Comparison of ENCODE assay signal across 1 cellular context in the genomic region with DNA sequence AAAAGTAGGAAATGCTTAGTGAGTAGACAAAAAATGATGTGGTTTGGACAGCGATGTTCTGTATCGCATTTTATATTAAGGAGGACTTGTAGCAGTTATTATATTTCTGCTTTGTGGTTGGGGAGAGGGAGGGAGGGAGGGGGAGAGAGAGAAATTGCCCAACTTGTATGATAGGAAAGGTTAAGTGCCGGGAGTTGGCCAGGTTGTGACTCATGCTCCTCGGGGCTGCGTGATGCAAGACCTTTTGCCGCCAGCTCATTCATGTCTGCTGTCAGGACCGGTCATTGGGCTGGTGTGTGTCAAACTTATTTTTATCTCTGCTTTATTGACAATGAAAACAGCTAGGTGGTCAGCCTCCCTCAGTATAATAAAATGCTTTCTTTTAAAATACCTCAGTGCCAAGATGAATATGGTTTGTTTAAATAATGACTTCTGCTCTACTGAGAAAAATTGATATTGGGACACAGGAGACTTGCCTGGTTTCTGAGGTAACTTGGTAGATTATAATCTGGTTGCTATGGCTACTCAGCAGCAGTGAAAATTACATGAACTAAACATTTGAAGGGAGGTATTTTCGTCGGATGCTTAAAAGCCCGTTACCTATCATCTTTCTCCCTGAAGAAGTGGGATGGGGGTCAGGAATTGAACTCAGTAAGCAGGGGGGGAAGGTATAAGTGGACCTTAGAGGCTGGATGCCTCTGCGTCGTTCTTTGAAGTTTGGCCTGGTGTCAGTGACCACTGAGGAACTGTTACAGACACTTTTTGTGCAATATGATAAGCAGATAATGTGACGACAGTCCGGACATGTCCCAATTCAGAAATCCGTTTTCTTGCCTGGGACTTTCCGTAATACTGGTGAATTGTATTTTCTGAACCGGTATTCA.
TF ChIP-seq lines count a peak whose summit lies in the region.

No MANE protein-coding gene starts in this region.

TF ChIP-seq in HepG2, 621 proteins besides CTCF, POLR2A, EP300 and RAD21 (continued from another document and continues in another):
- TF ChIP-seq, protein P1, sequence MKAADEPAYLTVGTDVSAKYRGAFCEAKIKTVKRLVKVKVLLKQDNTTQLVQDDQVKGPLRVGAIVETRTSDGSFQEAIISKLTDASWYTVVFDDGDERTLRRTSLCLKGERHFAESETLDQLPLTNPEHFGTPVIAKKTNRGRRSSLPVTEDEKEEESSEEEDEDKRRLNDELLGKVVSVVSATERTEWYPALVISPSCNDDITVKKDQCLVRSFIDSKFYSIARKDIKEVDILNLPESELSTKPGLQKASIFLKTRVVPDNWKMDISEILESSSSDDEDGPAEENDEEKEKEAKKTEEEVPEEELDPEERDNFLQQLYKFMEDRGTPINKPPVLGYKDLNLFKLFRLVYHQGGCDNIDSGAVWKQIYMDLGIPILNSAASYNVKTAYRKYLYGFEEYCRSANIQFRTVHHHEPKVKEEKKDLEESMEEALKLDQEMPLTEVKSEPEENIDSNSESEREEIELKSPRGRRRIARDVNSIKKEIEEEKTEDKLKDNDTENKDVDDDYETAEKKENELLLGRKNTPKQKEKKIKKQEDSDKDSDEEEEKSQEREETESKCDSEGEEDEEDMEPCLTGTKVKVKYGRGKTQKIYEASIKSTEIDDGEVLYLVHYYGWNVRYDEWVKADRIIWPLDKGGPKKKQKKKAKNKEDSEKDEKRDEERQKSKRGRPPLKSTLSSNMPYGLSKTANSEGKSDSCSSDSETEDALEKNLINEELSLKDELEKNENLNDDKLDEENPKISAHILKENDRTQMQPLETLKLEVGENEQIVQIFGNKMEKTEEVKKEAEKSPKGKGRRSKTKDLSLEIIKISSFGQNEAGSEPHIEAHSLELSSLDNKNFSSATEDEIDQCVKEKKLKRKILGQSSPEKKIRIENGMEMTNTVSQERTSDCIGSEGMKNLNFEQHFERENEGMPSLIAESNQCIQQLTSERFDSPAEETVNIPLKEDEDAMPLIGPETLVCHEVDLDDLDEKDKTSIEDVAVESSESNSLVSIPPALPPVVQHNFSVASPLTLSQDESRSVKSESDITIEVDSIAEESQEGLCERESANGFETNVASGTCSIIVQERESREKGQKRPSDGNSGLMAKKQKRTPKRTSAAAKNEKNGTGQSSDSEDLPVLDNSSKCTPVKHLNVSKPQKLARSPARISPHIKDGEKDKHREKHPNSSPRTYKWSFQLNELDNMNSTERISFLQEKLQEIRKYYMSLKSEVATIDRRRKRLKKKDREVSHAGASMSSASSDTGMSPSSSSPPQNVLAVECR (CRISPR knock-in tag; IDR thresholded peaks at IDR 0.05; ENCODE audit: borderline replicate concordance): peak; percentile 63; the same call in 1 of the 2 replicates
- TF ChIP-seq ARNTL (CRISPR knock-in tag; IDR thresholded peaks at IDR 0.05) (0 out of 2 replicates have a peak, but pooled peaks have one; percentile 10), ATF7 (IDR thresholded peaks at IDR 0.05) (peak; percentile 44; the same call in 1 of the 2 replicates), ATF7 (CRISPR knock-in tag; IDR thresholded peaks at IDR 0.05) (no peak), SIX1 (CRISPR knock-in tag; IDR thresholded peaks at IDR 0.05; ENCODE audit: borderline replicate concordance) (peak; percentile 59; the same call in 1 of the 2 replicates), ZNF709 (CRISPR knock-in tag; IDR thresholded peaks at IDR 0.05) (0 out of 2 replicates have a peak, but pooled peaks have one; percentile 35), ZBTB34 (CRISPR knock-in tag; IDR thresholded peaks at IDR 0.05) (peak; percentile 15; the same call in 1 of the 2 replicates), SMARCC2 (IDR thresholded peaks at IDR 0.05) (no peak), ZNF333 (CRISPR knock-in tag; IDR thresholded peaks at IDR 0.05; ENCODE audit: borderline replicate concordance) (peak; percentile 93), MTF1 (CRISPR knock-in tag; IDR thresholded peaks at IDR 0.05) (no peak), RXRB (CRISPR knock-in tag; IDR thresholded peaks at IDR 0.05; ENCODE audit: borderline replicate concordance) (peak; percentile 69), NBN (conservative IDR thresholded peaks at IDR 0.05) (no peak), SMC3 (IDR thresholded peaks at IDR 0.05; ENCODE audit: low read length) (peak; percentile 26; the same call in 1 of the 2 replicates), TOPORS (CRISPR knock-in tag; IDR thresholded peaks at IDR 0.05) (no peak), ATF3 (CRISPR knock-in tag; IDR thresholded peaks at IDR 0.05) (peak; percentile 99), ZNF609 (CRISPR knock-in tag; IDR thresholded peaks at IDR 0.05; ENCODE audit: borderline replicate concordance) (peak; percentile 65; the same call in 1 of the 2 replicates), MBD4 (IDR thresholded peaks at IDR 0.05; ENCODE audit: borderline replicate concordance, low read length) (peak; percentile 83; the same call in 1 of the 2 replicates), ETV5 (CRISPR knock-in tag; IDR thresholded peaks at IDR 0.05; ENCODE audit: borderline replicate concordance) (peak; percentile 93), MTA1 (CRISPR knock-in tag; IDR thresholded peaks at IDR 0.05; ENCODE audit: borderline replicate concordance) (0 out of 2 replicates have a peak, but pooled peaks have one; percentile 42), ZNF83 (CRISPR knock-in tag; IDR thresholded peaks at IDR 0.05; ENCODE audit: borderline replicate concordance) (no peak), ZFY (CRISPR knock-in tag; IDR thresholded peaks at IDR 0.05) (no peak), TBL1XR1 (IDR thresholded peaks at IDR 0.05; ENCODE audit: borderline replicate concordance, low read length, partially characterized antibody) (peak; percentile 31), JUND (CRISPR knock-in tag; IDR thresholded peaks at IDR 0.05) (peak; percentile 90), ZNF180 (CRISPR knock-in tag; IDR thresholded peaks at IDR 0.05; ENCODE audit: borderline replicate concordance, low read depth) (no peak), MED1 (CRISPR knock-in tag; IDR thresholded peaks at IDR 0.05) (peak; percentile 84), SIX4 (CRISPR knock-in tag; IDR thresholded peaks at IDR 0.05) (peak; percentile 44; the same call in 1 of the 2 replicates), BHLHE40 (IDR thresholded peaks at IDR 0.05; ENCODE audit: low read length) (0 out of 2 replicates have a peak, but pooled peaks have one; percentile 14), ASH2L (IDR thresholded peaks at IDR 0.05; ENCODE audit: insufficient read length, low read depth, low read length) (peak; percentile 80), PRDM10 (CRISPR knock-in tag; IDR thresholded peaks at IDR 0.05; ENCODE audit: low read depth) (no peak)
- TF ChIP-seq, protein P2, sequence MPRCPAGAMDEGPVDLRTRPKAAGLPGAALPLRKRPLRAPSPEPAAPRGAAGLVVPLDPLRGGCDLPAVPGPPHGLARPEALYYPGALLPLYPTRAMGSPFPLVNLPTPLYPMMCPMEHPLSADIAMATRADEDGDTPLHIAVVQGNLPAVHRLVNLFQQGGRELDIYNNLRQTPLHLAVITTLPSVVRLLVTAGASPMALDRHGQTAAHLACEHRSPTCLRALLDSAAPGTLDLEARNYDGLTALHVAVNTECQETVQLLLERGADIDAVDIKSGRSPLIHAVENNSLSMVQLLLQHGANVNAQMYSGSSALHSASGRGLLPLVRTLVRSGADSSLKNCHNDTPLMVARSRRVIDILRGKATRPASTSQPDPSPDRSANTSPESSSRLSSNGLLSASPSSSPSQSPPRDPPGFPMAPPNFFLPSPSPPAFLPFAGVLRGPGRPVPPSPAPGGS (CRISPR knock-in tag; IDR thresholded peaks at IDR 0.05): no peak
- TF ChIP-seq, protein P3, sequence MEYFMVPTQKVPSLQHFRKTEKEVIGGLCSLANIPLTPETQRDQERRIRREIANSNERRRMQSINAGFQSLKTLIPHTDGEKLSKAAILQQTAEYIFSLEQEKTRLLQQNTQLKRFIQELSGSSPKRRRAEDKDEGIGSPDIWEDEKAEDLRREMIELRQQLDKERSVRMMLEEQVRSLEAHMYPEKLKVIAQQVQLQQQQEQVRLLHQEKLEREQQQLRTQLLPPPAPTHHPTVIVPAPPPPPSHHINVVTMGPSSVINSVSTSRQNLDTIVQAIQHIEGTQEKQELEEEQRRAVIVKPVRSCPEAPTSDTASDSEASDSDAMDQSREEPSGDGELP (IDR thresholded peaks at IDR 0.05; ENCODE audit: borderline replicate concordance, low read depth): peak; percentile 20; the same call in 1 of the 2 replicates
- TF ChIP-seq, protein P4, sequence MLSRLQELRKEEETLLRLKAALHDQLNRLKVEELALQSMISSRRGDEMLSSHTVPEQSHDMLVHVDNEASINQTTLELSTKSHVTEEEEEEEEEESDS (CRISPR knock-in tag; IDR thresholded peaks at IDR 0.05; ENCODE audit: borderline replicate concordance): no peak
- TF ChIP-seq, protein P5, sequence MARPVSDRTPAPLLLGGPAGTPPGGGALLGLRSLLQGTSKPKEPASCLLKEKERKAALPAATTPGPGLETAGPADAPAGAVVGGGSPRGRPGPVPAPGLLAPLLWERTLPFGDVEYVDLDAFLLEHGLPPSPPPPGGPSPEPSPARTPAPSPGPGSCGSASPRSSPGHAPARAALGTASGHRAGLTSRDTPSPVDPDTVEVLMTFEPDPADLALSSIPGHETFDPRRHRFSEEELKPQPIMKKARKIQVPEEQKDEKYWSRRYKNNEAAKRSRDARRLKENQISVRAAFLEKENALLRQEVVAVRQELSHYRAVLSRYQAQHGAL (CRISPR knock-in tag; IDR thresholded peaks at IDR 0.05; ENCODE audit: not compliant biosample characterization): no peak
- TF ChIP-seq, protein P6, sequence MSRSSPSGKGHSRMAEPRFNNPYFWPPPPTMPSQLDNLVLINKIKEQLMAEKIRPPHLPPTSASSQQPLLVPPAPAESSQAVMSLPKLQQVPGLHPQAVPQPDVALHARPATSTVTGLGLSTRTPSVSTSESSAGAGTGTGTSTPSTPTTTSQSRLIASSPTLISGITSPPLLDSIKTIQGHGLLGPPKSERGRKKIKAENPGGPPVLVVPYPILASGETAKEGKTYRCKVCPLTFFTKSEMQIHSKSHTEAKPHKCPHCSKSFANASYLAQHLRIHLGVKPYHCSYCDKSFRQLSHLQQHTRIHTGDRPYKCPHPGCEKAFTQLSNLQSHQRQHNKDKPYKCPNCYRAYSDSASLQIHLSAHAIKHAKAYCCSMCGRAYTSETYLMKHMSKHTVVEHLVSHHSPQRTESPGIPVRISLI (CRISPR knock-in tag; IDR thresholded peaks at IDR 0.05; ENCODE audit: borderline replicate concordance): no peak
